Comparison of ENCODE assay signal across 20 cellular contexts in genomic region chr20:10626896-10627295, GRCh38. TPM values are rescaled to one million over a fixed set of nuclear protein-coding genes. Genes with fewer than 3 reads are reported as not detected.
DNase-seq lines count a peak whose midpoint lies in the region; ATAC-seq and TF ChIP-seq lines count a peak whose summit lies in the region.
"Had no signal": no experiment of that assay in that cellular context is flagged by ENCODE, and none has a peak within 500 bp of the region (broad histone marks: within the 10 kb centered on the region; RNA-seq: fewer than 3 reads in every experiment).

No MANE protein-coding gene starts in this region.

- peaks cover 9% of the 10 kb centered on the region; the same call in 1 of the 2 replicates for H3K4me1 ChIP-seq in H9 (ENCODE audit: insufficient read depth, low read length)
- peaks cover 15% of the 10 kb centered on the region for H3K4me1 ChIP-seq in mammary epithelial cell (ENCODE audit: insufficient read depth, low read length)
- peaks cover 59% of the 10 kb centered on the region for H3K4me1 ChIP-seq in neural progenitor cell
- H3K4me1 ChIP-seq in stomach, result peaks cover 0 to 5% (median 0%) of the 10 kb centered on the region in 4 donors
- H3K4me1 ChIP-seq: SJCRH30 had no signal

- no peak overlapping the region for H3K27ac ChIP-seq in H9 (ENCODE audit: insufficient read length, low read depth, low read length)
- no peak overlapping the region for H3K27ac ChIP-seq in mammary epithelial cell (ENCODE audit: insufficient read depth, low read depth, low read length)
- H3K27ac ChIP-seq in neural progenitor cell, result no peak overlapping the region
- no peak overlapping the region for H3K27ac ChIP-seq in stomach
- H3K27ac ChIP-seq: BLaER1 treated with 17β-estradiol and CSF1 and Interleukin-3, amounts not matched to agents 10 nM and 100 nM; SJCRH30 had no signal

- no peak overlapping the region for H3T11ph ChIP-seq in H9 (ENCODE audit: low read length)

- H3K14ac ChIP-seq in H9 (ENCODE audit: insufficient read depth, low read length), result no peak overlapping the region

- no peak overlapping the region for H2BK120ac ChIP-seq in H9 (ENCODE audit: low read depth, low read length, poor library complexity, severe bottlenecking)

- no peak overlapping the region for H4K91ac ChIP-seq in H9 (ENCODE audit: insufficient read length, low read depth, low read length)

- CTCF ChIA-PET in mammary epithelial cell (lab: Charles Lee; ENCODE audit: low non-redundant PET), result no interaction called here

- H3K9me3 Mint-ChIP-seq in H9, result no peaks in the 10 kb centered on the region
- H3K9me3 Mint-ChIP-seq in neural progenitor cell, result peaks cover 8% of the 10 kb centered on the region

- WGBS in H9 (ENCODE audit: extremely low coverage, insufficient read length, low lambda C conversion rate), result no CpG with 5 or more reads among the region's 3 CpGs
- 22% methylated on average over 3 of the region's 3 CpGs for WGBS in mammary epithelial cell (ENCODE audit: low coverage, missing lambda C conversion rate)
- whole genome bisulfite sequencing in stomach, 5 donors, result 69 to 83% (median 79%) methylated on average over 3 of the region's 3 CpGs

- H3K27me3 ChIP-seq in H9 (ENCODE audit: insufficient read depth, low read length) (no peaks in the 10 kb centered on the region), mammary epithelial cell (ENCODE audit: insufficient read depth, low read length) (no peaks in the 10 kb centered on the region), neural progenitor cell (no peaks in the 10 kb centered on the region), stomach (no peaks in the 10 kb centered on the region)
- H3K27me3 ChIP-seq: BLaER1 treated with 17β-estradiol and CSF1 and Interleukin-3, amounts not matched to agents 10 nM and 100 nM; SJCRH30; testis had no signal

- intact Hi-C loops in mammary epithelial cell (cut with micrococcal nuclease) (no loop called here), stomach (cut with DNase I; ENCODE audit: low total_unique reads) (no loop called here)

- H3K36me3 Mint-ChIP-seq in H9 (ENCODE audit: insufficient read depth in 1 of 3, low read depth in 3 of 3), result peaks cover 0 to 5% (median 5%) of the 10 kb centered on the region in 3 experiments; a peak in 6 of 7 replicates
- H3K36me3 Mint-ChIP-seq in neural progenitor cell, result peaks cover 14% of the 10 kb centered on the region

- no peak for TF ChIP-seq POLR2A in stomach (IDR thresholded peaks at IDR 0.05)

- H2AK5ac ChIP-seq in H9 (ENCODE audit: insufficient read length, low read length), result no peak overlapping the region

- H3K4me1 Mint-ChIP-seq in H9 (peaks cover 46 to 48% of the 10 kb centered on the region in 2 experiments), neural progenitor cell (peaks cover 87% of the 10 kb centered on the region)

- H3K4me2 ChIP-seq in H9 (ENCODE audit: insufficient read depth, insufficient read length, low read length), result no peak overlapping the region
- H3K4me2 ChIP-seq in mammary epithelial cell (ENCODE audit: insufficient read depth, low read depth, low read length), result peak overlapping the region; percentile 37
- no peak overlapping the region for H3K4me2 ChIP-seq in neural progenitor cell
- H3K4me2 ChIP-seq: BLaER1 treated with 17β-estradiol and CSF1 and Interleukin-3, amounts not matched to agents 10 nM and 100 nM had no signal

- no peaks in the 10 kb centered on the region for H3K79me1 ChIP-seq in H9 (ENCODE audit: insufficient read depth, low read depth, low read length, poor library complexity, severe bottlenecking)

- H3K4me3 Mint-ChIP-seq in H9 (no peak overlapping the region), neural progenitor cell (no peak overlapping the region)

- H3K9ac ChIP-seq in H9 (ENCODE audit: extremely low read depth, insufficient read length, low read length) (no peak overlapping the region), mammary epithelial cell (ENCODE audit: insufficient read depth, low read length) (no peak overlapping the region), neural progenitor cell (no peak overlapping the region)
- H3K9ac ChIP-seq: BLaER1 treated with 17β-estradiol and CSF1 and Interleukin-3, amounts not matched to agents 10 nM and 100 nM had no signal

- no TSS peak for BruUV-seq in mammary epithelial cell (replicated peaks; lab: Mats Ljungman, UMichigan)

- no peak for ATAC-seq in GM21528 (IDR thresholded peaks at IDR 0.05; ENCODE audit: low FRiP score, unreplicated experiment)

- DNase-seq in H9 (peak; percentile 12), mammary epithelial cell (peak; percentile 71), fibroblast of peridontal ligament (ENCODE audit: extremely low read depth) (peak; percentile 76), neural progenitor cell (ENCODE audit: low spot score) (no peak), stomach (no peak)
- DNase-seq in activated effector memory CD4-positive, alpha-beta T cell treated with anti-CD3 and anti-CD28 coated beads, Interleukin-2, amount 50 U/mL, for 16 hours, result no peak
- DNase-seq in activated CD8-positive, alpha-beta memory T cell treated with anti-CD3 and anti-CD28 coated beads, Interleukin-2, amount 50 U/mL, for 4 hours, result no peak
- DNase-seq: ACHN; activated CD4-positive, alpha-beta T cell treated with anti-CD3 and anti-CD28 coated beads for 48 hours; activated gamma-delta T cell; caudate nucleus; effector CD4-positive, alpha-beta T cell; hypothalamus; kidney; NCI-H1436; SJCRH30; T-helper 1 cell; testis had no signal

- TF ChIP-seq CTCF in H9 (conservative IDR thresholded peaks at IDR 0.05), result no peak
- no peak for TF ChIP-seq CTCF in mammary epithelial cell (conservative IDR thresholded peaks at IDR 0.05 in 1 of 2, IDR thresholded peaks at IDR 0.05 in 1 of 2; ENCODE audit: extremely low read depth in 1 of 2, insufficient read depth in 1 of 2, low read depth in 1 of 2, low read length in 2 of 2)
- no peak for TF ChIP-seq CTCF in neural progenitor cell (IDR thresholded peaks at IDR 0.05)
- no peak for TF ChIP-seq CTCF in stomach (IDR thresholded peaks at IDR 0.05)

- no peak overlapping the region for H3K56ac ChIP-seq in H9 (ENCODE audit: insufficient read length, low read depth, low read length)

- dilution Hi-C loops in mammary epithelial cell (cut with HindIII; ENCODE audit: low sequenced_read_pairs), result no loop called here

- no peak overlapping the region for H3K27ac Mint-ChIP-seq in H9
- H3K27ac Mint-ChIP-seq in neural progenitor cell, result peak overlapping the region; percentile 49

- H3K18ac ChIP-seq in H9 (ENCODE audit: insufficient read length, low read depth, low read length), result no peak overlapping the region

- H3K9me3 ChIP-seq in H9 (ENCODE audit: control insufficient read depth, low read depth, low read length), result no peaks in the 10 kb centered on the region
- no peaks in the 10 kb centered on the region for H3K9me3 ChIP-seq in mammary epithelial cell (replicated peaks; ENCODE audit: insufficient read depth, low read length)
- H3K9me3 ChIP-seq in neural progenitor cell (ENCODE audit: low read depth), result no peaks in the 10 kb centered on the region
- no peaks in the 10 kb centered on the region for H3K9me3 ChIP-seq in stomach
- H3K9me3 ChIP-seq: SJCRH30, testis had no signal

- H4K20me1 ChIP-seq in H9 (ENCODE audit: control insufficient read depth, insufficient read depth, insufficient read length), result no peaks in the 10 kb centered on the region
- H4K20me1 ChIP-seq in mammary epithelial cell (ENCODE audit: insufficient read depth, low read length), result no peaks in the 10 kb centered on the region
- H4K20me1 ChIP-seq in neural progenitor cell (ENCODE audit: low read depth), result no peaks in the 10 kb centered on the region
- H4K20me1 ChIP-seq: BLaER1 treated with 17β-estradiol and CSF1 and Interleukin-3, amounts not matched to agents 10 nM and 100 nM had no signal

- H3K4ac ChIP-seq in H9 (ENCODE audit: low read depth, low read length), result no peak overlapping the region

- H3K79me2 ChIP-seq in H9 (ENCODE audit: insufficient read depth, low read length) (no peaks in the 10 kb centered on the region), mammary epithelial cell (ENCODE audit: insufficient read depth, low read length) (no peaks in the 10 kb centered on the region), neural progenitor cell (ENCODE audit: low read depth) (no peaks in the 10 kb centered on the region)

- H3K36me3 ChIP-seq in mammary epithelial cell (ENCODE audit: insufficient read depth, low read length), result no peaks in the 10 kb centered on the region
- H3K36me3 ChIP-seq in neural progenitor cell, result no peaks in the 10 kb centered on the region
- H3K36me3 ChIP-seq in stomach, result peaks cover 0 to 7% (median 0%) of the 10 kb centered on the region in 4 donors
- H3K36me3 ChIP-seq: SJCRH30 had no signal

- peaks cover 36% of the 10 kb centered on the region for H3F3A ChIP-seq in neural progenitor cell (ENCODE audit: low read depth)

- no peaks in the 10 kb centered on the region for H3K23me2 ChIP-seq in H9 (ENCODE audit: insufficient read length, low read depth, low read length, poor library complexity, severe bottlenecking)

- no peak overlapping the region for H2BK15ac ChIP-seq in H9 (ENCODE audit: low read depth, low read length)

- H2BK20ac ChIP-seq in H9 (ENCODE audit: low read depth, low read length, poor library complexity, severe bottlenecking), result no peak overlapping the region

- H3K27me3 Mint-ChIP-seq in H9 (ENCODE audit: low read depth) (no peaks in the 10 kb centered on the region; the same call in 1 of the 2 replicates), neural progenitor cell (ENCODE audit: insufficient read depth, low read depth) (no peaks in the 10 kb centered on the region)

- no peak overlapping the region for H4K5ac ChIP-seq in H9 (ENCODE audit: insufficient read length, low read depth, low read length)

- H3K4me3 ChIP-seq in mammary epithelial cell (replicated peaks in 1 of 3; ENCODE audit: insufficient read depth in 1 of 3, low read depth in 2 of 3, low read length in 3 of 3), result no peak overlapping the region
- no peak overlapping the region for H3K4me3 ChIP-seq in neural progenitor cell
- no peak overlapping the region for H3K4me3 ChIP-seq in stomach
- H3K4me3 ChIP-seq: BLaER1 treated with 17β-estradiol and CSF1 and Interleukin-3, amounts not matched to agents 10 nM and 100 nM; SJCRH30; testis had no signal

- H2AFZ ChIP-seq in H9 (ENCODE audit: low read length), result no peak overlapping the region
- H2AFZ ChIP-seq in mammary epithelial cell (ENCODE audit: low read depth, low read length), result peak overlapping the region; percentile 2
- H2AFZ ChIP-seq in neural progenitor cell (replicated peaks), result no peak overlapping the region

- no peak for TF ChIP-seq EP300 in stomach (IDR thresholded peaks at IDR 0.05)

- in situ Hi-C loops in mammary epithelial cell (cut with MboI; ENCODE audit: low sequenced_read_pairs in 2 of 2), result loop anchor here (25.0 kb wide), 2 partner anchors 165 to 640 kb away; no protein-coding TSS in a partner anchor

- H2BK5ac ChIP-seq in H9 (ENCODE audit: insufficient read length, low read length), result no peak overlapping the region

- H2BK12ac ChIP-seq in H9 (ENCODE audit: insufficient read length, low read depth, low read length), result no peak overlapping the region

- no peak overlapping the region for H3K23ac ChIP-seq in H9 (ENCODE audit: insufficient read length, low read depth, low read length)

- H4K8ac ChIP-seq in H9 (replicated peaks; ENCODE audit: insufficient read length, low read depth, low read length), result no peak overlapping the region

RNA-seq across cellular contexts. Expression of gene JAG1, which starts 46.9 kb away (rescaled TPM):
- 54.0 and 58.1 TPM in 2 replicates for total RNA-seq in H9 (2021)
- 100 to 1,000 TPM; 244 to 283 TPM for total RNA-seq in mammary epithelial cell
- polyA plus RNA-seq in mammary epithelial cell, result 54.7 TPM
- polyA minus RNA-seq in mammary epithelial cell, result 300 TPM
- 121 and 129 TPM in 2 replicates for total RNA-seq in neural progenitor cell (ENCODE audit: low replicate concordance)
- 100 to 1,000 TPM in 1 of 5 donors, 10 to 100 TPM in 4; 54.8 to 133 (median 95.0) TPM for total RNA-seq in stomach
- 10 to 100 TPM in 1 of 3 donors, 1 to 10 TPM in 2; 5.2 to 26.3 (median 7.5) TPM for polyA plus RNA-seq in stomach

Comparison
In these comparisons a context has a peak if more than half of its experiments do, and no peak if none do; other contexts are left out.
1. DNase-seq: peak in H9 (single experiment), mammary epithelial cell (single experiment) and fibroblast of peridontal ligament (single experiment); none in neural progenitor cell (single experiment), stomach (single experiment), activated effector memory CD4-positive, alpha-beta T cell treated with anti-CD3 and anti-CD28 coated beads, Interleukin-2, amount 50 U/mL, for 16 hours (single experiment) and activated CD8-positive, alpha-beta memory T cell treated with anti-CD3 and anti-CD28 coated beads, Interleukin-2, amount 50 U/mL, for 4 hours (single experiment).